In genomic region chr3:195911946-195912270, GRCh38 we compare ENCODE assay signal across 12 cellular contexts. TPM values are rescaled to one million over a fixed set of nuclear protein-coding genes. Genes with fewer than 3 reads are reported as not detected.
A peak's percentile ranks its signal among the peaks of the same experiment; 100 is the strongest.
DNase-seq lines count a peak whose midpoint lies in the region; ATAC-seq and TF ChIP-seq lines count a peak whose summit lies in the region.
"Had no signal": no experiment of that assay in that cellular context is flagged by ENCODE, and none has a peak within 500 bp of the region (broad histone marks: within the 10 kb centered on the region; RNA-seq: fewer than 3 reads in every experiment).

No MANE protein-coding gene starts in this region.

- no peaks in the 10 kb centered on the region for H3K27me3 ChIP-seq in tibial nerve
- H3K27me3 ChIP-seq: hepatocyte had no signal

- ATAC-seq in WTC11 (no peak), HG02678 (IDR thresholded peaks at IDR 0.05; ENCODE audit: unreplicated experiment) (no peak)

- peaks cover 37% of the 10 kb centered on the region for H3K4me1 Mint-ChIP-seq in WTC11

- TF ChIP-seq POLR2A in lower leg skin (IDR thresholded peaks at IDR 0.05) (no peak), tibial nerve (IDR thresholded peaks at IDR 0.05) (no peak)

- H3K27ac Mint-ChIP-seq in WTC11, result no peak overlapping the region
- H3K27ac Mint-ChIP-seq: activated naive CD8-positive, alpha-beta T cell treated with anti-CD3 and anti-CD28 coated beads, Interleukin-2, amount 10 ng/mL, durations not matched to agents 7 days and 5 days had no signal

- no peaks in the 10 kb centered on the region for H3K36me3 ChIP-seq in tibial nerve

- H3K4me3 ChIP-seq in lower leg skin (ENCODE audit: low read depth, poor library complexity, severe bottlenecking), result no peak overlapping the region
- no peak overlapping the region for H3K4me3 ChIP-seq in tibial nerve
- H3K4me3 ChIP-seq: hepatocyte had no signal

- H3K9me3 ChIP-seq in tibial nerve, result no peaks in the 10 kb centered on the region

- H3K9me3 Mint-ChIP-seq in WTC11, result no peaks in the 10 kb centered on the region
- H3K9me3 Mint-ChIP-seq: activated naive CD8-positive, alpha-beta T cell treated with anti-CD3 and anti-CD28 coated beads, Interleukin-2, amount 10 ng/mL, durations not matched to agents 7 days and 5 days; central memory CD8-positive, alpha-beta T cell had no signal

- no peaks in the 10 kb centered on the region for H3K36me3 Mint-ChIP-seq in WTC11
- H3K36me3 Mint-ChIP-seq: activated naive CD8-positive, alpha-beta T cell treated with anti-CD3 and anti-CD28 coated beads, Interleukin-2, amount 10 ng/mL, durations not matched to agents 7 days and 5 days had no signal

- peaks cover 13% of the 10 kb centered on the region for H3K27me3 Mint-ChIP-seq in WTC11 (ENCODE audit: low read depth)

- POLR2A ChIA-PET in WTC11 (lab: Charles Lee), result no interaction called here

- CTCF ChIA-PET in WTC11 (lab: Charles Lee), result interaction anchor here (1.3 to 2.3 kb wide), 4 partner anchors 14 to 52 kb away, joined by 3 to 19 read pairs (median 7); no protein-coding TSS in a partner anchor

- TF ChIP-seq CTCF in VCaP (conservative IDR thresholded peaks at IDR 0.05) (no peak), lower leg skin (IDR thresholded peaks at IDR 0.05) (no peak), tibial nerve (IDR thresholded peaks at IDR 0.05) (no peak), WTC11 (IDR thresholded peaks at IDR 0.05) (no peak)

- peaks cover 0 to 45% (median 19%) of the 10 kb centered on the region in 4 donors for H3K4me1 ChIP-seq in tibial nerve

- intact Hi-C loops in lower leg skin (cut with DNase I; ENCODE audit: low total_unique reads), result loop anchor here (10.0 kb wide), 1 partner anchor 47 kb away; no protein-coding TSS in a partner anchor

- DNase-seq in A172 (ENCODE audit: low spot score), result peak; percentile 47
- peak; percentile 31 for DNase-seq in GM03348 (ENCODE audit: low spot score)
- peak; percentile 72 to 89 for DNase-seq in lower leg skin (ENCODE audit: low spot score in 2 of 2)
- DNase-seq in superior temporal gyrus (ENCODE audit: extremely low spot score), result no peak
- no peak for DNase-seq in tibial nerve (ENCODE audit: low spot score in 2 of 2)
- no peak for DNase-seq in WTC11 (ENCODE audit: low spot score)
- DNase-seq: activated CD8-positive, alpha-beta memory T cell treated with anti-CD3 and anti-CD28 coated beads, Interleukin-2, amount 50 U/mL, for 48 hours; activated naive CD8-positive, alpha-beta T cell treated with anti-CD3 and anti-CD28 coated beads, Interleukin-2, amount 10 ng/mL, durations not matched to agents 7 days and 5 days had no signal

- no peak overlapping the region for H3K4me3 Mint-ChIP-seq in WTC11
- H3K4me3 Mint-ChIP-seq: activated naive CD8-positive, alpha-beta T cell treated with anti-CD3 and anti-CD28 coated beads, Interleukin-2, amount 10 ng/mL, durations not matched to agents 7 days and 5 days; central memory CD8-positive, alpha-beta T cell had no signal

- no peak for TF ChIP-seq EP300 in tibial nerve (IDR thresholded peaks at IDR 0.05)

- peak overlapping the region; percentile 96 for H3K27ac ChIP-seq in VCaP
- H3K27ac ChIP-seq in tibial nerve, result no peak overlapping the region
- H3K27ac ChIP-seq: hepatocyte had no signal

- WGBS in lower leg skin, 2 donors, result 23 to 49% methylated on average over 4 of the region's 4 CpGs
- WGBS in tibial nerve, 2 donors, result 60 to 61% methylated on average over 4 of the region's 4 CpGs

TF ChIP-seq in WTC11, 78 proteins besides CTCF, POLR2A, EP300 and RAD21 (continues in another document):
- TF ChIP-seq FOXP4 (CRISPR knock-in tag; IDR thresholded peaks at IDR 0.05), result no peak
- TF ChIP-seq AFF4 (CRISPR knock-in tag; IDR thresholded peaks at IDR 0.05; ENCODE audit: borderline replicate concordance), result no peak
- TF ChIP-seq RELA (CRISPR knock-in tag; IDR thresholded peaks at IDR 0.05; ENCODE audit: borderline replicate concordance), result no peak
- TF ChIP-seq E2F4 (CRISPR knock-in tag; IDR thresholded peaks at IDR 0.05; ENCODE audit: borderline replicate concordance, low read depth), result no peak
- TF ChIP-seq ATF6 (CRISPR knock-in tag; IDR thresholded peaks at IDR 0.05), result no peak
- TF ChIP-seq FOXP1 (CRISPR knock-in tag; IDR thresholded peaks at IDR 0.05; ENCODE audit: borderline replicate concordance), result no peak
- no peak for TF ChIP-seq E2F1 (CRISPR knock-in tag; IDR thresholded peaks at IDR 0.05)

RNA-seq across cellular contexts. Expression of gene TNK2, which starts 3.6 kb away (rescaled TPM):
- total RNA-seq in A172 (2014; rRNA removed; shearing (Covaris generic)), result 14.6 and 15.4 TPM in 2 replicates
- total RNA-seq in lower leg skin (100 to 1,000 TPM in 1 of 4 donors, 10 to 100 TPM in 3; 42.3 to 105 (median 53.1) TPM), tibial nerve (10 to 100 TPM; 22.2 to 81.9 (median 34.0) TPM), WTC11 (2021) (58.4 to 65.1 TPM (median 61.6 TPM) in 3 replicates)

Comparison
In these comparisons a context has a peak if more than half of its experiments do, and no peak if none do; other contexts are left out.
1. DNase-seq: peak in A172 (single experiment), GM03348 (single experiment) and lower leg skin (2 of 2); none in superior temporal gyrus (single experiment), tibial nerve (0 of 2) and WTC11 (single experiment).